8 cellular contexts compared by ENCODE assay signal in genomic region chrX:153609917-153610833, GRCh38. TPM values are rescaled to one million over a fixed set of nuclear protein-coding genes. Genes with fewer than 3 reads are reported as not detected.
A peak's percentile ranks its signal among the peaks of the same experiment; 100 is the strongest.
DNase-seq lines count a peak whose midpoint lies in the region; ATAC-seq and TF ChIP-seq lines count a peak whose summit lies in the region.

No MANE protein-coding gene starts in this region.

- H3K9me3 Mint-ChIP-seq in memory B cell, result peaks cover 1% of the 10 kb centered on the region

- H3K4me3 Mint-ChIP-seq in memory B cell, result peak overlapping the region; percentile 88

- peak; percentile 93 for ATAC-seq in memory B cell (ENCODE audit: low read depth)
- no peak for ATAC-seq in GM19395 (IDR thresholded peaks at IDR 0.05; ENCODE audit: unreplicated experiment)

- H3K27me3 Mint-ChIP-seq in memory B cell, result peaks cover 4% of the 10 kb centered on the region

- H3K4me1 ChIP-seq in ectodermal cell (ENCODE audit: control insufficient read depth, insufficient read depth, low read length), result no peaks in the 10 kb centered on the region

- H3K27me3 ChIP-seq in ectodermal cell (ENCODE audit: control insufficient read depth, insufficient read depth, low read length, poor library complexity, severe bottlenecking), result peaks cover 44% of the 10 kb centered on the region

- DNase-seq in DMS114 treated with DMSO at 0.1 percent for 48 hours (lab: John Stamatoyannopoulos, UW; ENCODE audit: unreplicated experiment) (peak; percentile 37), HFF-Myc (ENCODE audit: extremely low read depth, low read depth) (no peak), NCI-H446 treated with DMSO at 0.1 percent for 48 hours (lab: John Stamatoyannopoulos, UW) (peak; percentile 22), memory B cell (ENCODE audit: low spot score in 2 of 2) (peak; percentile 59 to 70)
- DNase-seq in activated CD8-positive, alpha-beta memory T cell treated with anti-CD3 and anti-CD28 coated beads for 4 hours (ENCODE audit: low read depth in 2 of 2), result peak; percentile 54 to 56
- peak; percentile 27 for DNase-seq in stimulated activated CD8-positive, alpha-beta memory T cell treated with anti-CD3 and anti-CD28 coated beads, Interleukin-12 subunit alpha, Interleukin-12 subunit beta, amount 100 ng/mL, for 24 hours (ENCODE audit: extremely low read depth)

- no peak overlapping the region; the same call in 1 of the 2 replicates for H3K4me3 ChIP-seq in HFF-Myc (replicated peaks; ENCODE audit: low read depth, low read length)
- H3K4me3 ChIP-seq in ectodermal cell (ENCODE audit: insufficient read depth, low read depth, low read length), result peak overlapping the region; percentile 24

- H3K27ac ChIP-seq in ectodermal cell (ENCODE audit: insufficient read depth, low read depth, low read length, poor library complexity, severe bottlenecking), result no peak overlapping the region

- WGBS in ectodermal cell, 2 experiments, result 5 to 6% methylated on average over 60 to 63 of the region's 63 CpGs

- no peak overlapping the region for H3K27ac Mint-ChIP-seq in memory B cell

- H3K36me3 ChIP-seq in ectodermal cell (ENCODE audit: control insufficient read depth, insufficient read depth, low read length), result no peaks in the 10 kb centered on the region

- peaks cover 8% of the 10 kb centered on the region for H3K4me1 Mint-ChIP-seq in memory B cell

- H3K36me3 Mint-ChIP-seq in memory B cell, result no peaks in the 10 kb centered on the region

- TF ChIP-seq CTCF in HFF-Myc (IDR thresholded peaks at IDR 0.05; ENCODE audit: low read depth, low read length, missing control alignments), result peak; percentile 75

- H3K9me3 ChIP-seq in ectodermal cell (ENCODE audit: control insufficient read depth, low read length), result no peaks in the 10 kb centered on the region

RNA-seq across cellular contexts. Expression of gene CCNQ, which starts 11.2 kb away (rescaled TPM):
- 20.9 TPM for polyA plus RNA-seq in ectodermal cell (2013, experiment 1 of 4)
- polyA plus RNA-seq in ectodermal cell (2013, experiment 2 of 4), result 18.3 TPM
- 17.6 TPM for polyA plus RNA-seq in ectodermal cell (2013, experiment 3 of 4)
- polyA plus RNA-seq in ectodermal cell (2013, experiment 4 of 4), result 22.5 TPM

RNA-seq across cellular contexts. Expression of gene DUSP9, which starts 36.8 kb away (rescaled TPM):
- polyA plus RNA-seq in ectodermal cell (2013, experiment 1 of 4), result 1.4 TPM
- polyA plus RNA-seq in ectodermal cell (2013, experiment 2 of 4), result 1.7 TPM
- polyA plus RNA-seq in ectodermal cell (2013, experiment 3 of 4), result 1.4 TPM
- 1.6 TPM for polyA plus RNA-seq in ectodermal cell (2013, experiment 4 of 4)
